ENCODE assay signal across 19 cellular contexts in the genomic region with DNA sequence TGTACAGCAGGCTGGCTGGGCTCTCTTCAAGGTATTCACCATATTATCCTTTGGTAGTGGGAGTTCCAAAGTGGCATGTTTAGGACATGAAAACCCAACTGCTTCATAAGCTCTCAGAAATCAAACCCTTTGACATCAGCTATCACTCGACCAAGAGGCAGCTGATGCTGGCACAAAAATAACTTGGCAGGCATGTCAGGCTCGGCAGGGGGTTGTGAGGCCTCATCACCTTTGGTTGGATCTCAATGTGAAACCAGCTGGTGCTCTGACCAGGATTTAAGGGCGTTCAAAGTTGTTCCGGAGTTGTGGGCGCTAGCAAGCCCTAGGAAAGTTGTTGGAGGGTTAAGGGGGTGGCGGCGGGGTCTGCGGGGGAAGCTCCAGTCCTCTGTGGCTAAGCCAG.
DNase-seq lines count a peak whose midpoint lies in the region; ATAC-seq and TF ChIP-seq lines count a peak whose summit lies in the region.
"Had no signal": no experiment of that assay in that cellular context is flagged by ENCODE, and none has a peak within 500 bp of the region (broad histone marks: within the 10 kb centered on the region; RNA-seq: fewer than 3 reads in every experiment).

No MANE protein-coding gene starts in this region.

- peaks cover 0 to 76% (median 34%) of the 10 kb centered on the region in 12 donors for H3K4me1 ChIP-seq in heart left ventricle
- H3K4me1 ChIP-seq: SJSA1 had no signal

- WGBS in heart left ventricle, 4 donors, result 36 to 50% (median 39%) methylated on average over 8 of the region's 8 CpGs

- peak overlapping the region in 2 of 3 experiments; percentile 4 to 53 for H3K27ac Mint-ChIP-seq in nephron
- H3K27ac Mint-ChIP-seq: B cell; CD4-positive, alpha-beta T cell; HFFc6 had no signal

- H3K27me3 ChIP-seq in heart left ventricle, result no peaks in the 10 kb centered on the region
- H3K27me3 ChIP-seq: SJSA1 had no signal

- H3K36me3 Mint-ChIP-seq in nephron (ENCODE audit: low read depth), result no peaks in the 10 kb centered on the region

- TF ChIP-seq POLR2A in heart left ventricle (IDR thresholded peaks at IDR 0.05), result no peak

- H3K27me3 Mint-ChIP-seq in nephron (ENCODE audit: low read depth), result peaks cover 3% of the 10 kb centered on the region

- H3K4me1 Mint-ChIP-seq in nephron, result peaks cover 73% of the 10 kb centered on the region
- H3K4me1 Mint-ChIP-seq: B cell had no signal

- DNase-seq in DMS 273 (lab: John Stamatoyannopoulos, UW; ENCODE audit: unreplicated experiment) (peak; percentile 80), NCI-H510A treated with DMSO at 0.1 percent for 48 hours (lab: John Stamatoyannopoulos, UW) (peak; percentile 71), heart left ventricle (peak in 4 of 5 donors; percentile 72 to 80 (median 76)), kidney glomerular epithelial cell (lab: John Stamatoyannopoulos, UW) (no peak)
- DNase-seq: CD4-positive, alpha-beta T cell; GF-D8; GOT3; HFFc6; NCI-H1048; NCI-H2029 treated with DMSO at 0.1 percent for 48 hours; NCI-H2227 treated with DMSO at 0.1 percent for 48 hours; NCI-H82; SW 1271 had no signal

- peak overlapping the region in 1 of 12 donors; percentile 7 for H3K4me3 ChIP-seq in heart left ventricle
- H3K4me3 ChIP-seq: K562, SJSA1 had no signal

- no peaks in the 10 kb centered on the region for H3K9me3 Mint-ChIP-seq in nephron
- H3K9me3 Mint-ChIP-seq: CD4-positive, alpha-beta T cell; HFFc6 had no signal

- H3K4me3 Mint-ChIP-seq in nephron, result peak overlapping the region in 2 of 3 experiments; percentile 9 to 47
- H3K4me3 Mint-ChIP-seq: B cell; CD4-positive, alpha-beta T cell; HFFc6 had no signal

- H3K36me3 ChIP-seq in heart left ventricle, result no peaks in the 10 kb centered on the region
- H3K36me3 ChIP-seq: SJSA1 had no signal

- peak overlapping the region in 11 of 12 donors; percentile 70 to 97 (median 84) for H3K27ac ChIP-seq in heart left ventricle
- H3K27ac ChIP-seq: SJSA1 had no signal

- intact Hi-C loops in heart left ventricle (cut with DNase I), result loop anchor here in 7 of 10 donors (2.0 to 10.0 kb wide), 14 partner anchors 65 to 285 kb away; a partner anchor contains a TSS

- ATAC-seq in heart left ventricle (peak; percentile 60 to 77 (median 70)), HG03196 (IDR thresholded peaks at IDR 0.05; ENCODE audit: unreplicated experiment) (no peak), GM18520 (IDR thresholded peaks at IDR 0.05; ENCODE audit: unreplicated experiment) (no peak)
- ATAC-seq: K562 had no signal

- no peaks in the 10 kb centered on the region for H3K9me3 ChIP-seq in heart left ventricle
- H3K9me3 ChIP-seq: SJSA1 had no signal

- no peak for TF ChIP-seq CTCF in heart left ventricle (IDR thresholded peaks at IDR 0.05)
- no peak for TF ChIP-seq CTCF in nephron (IDR thresholded peaks at IDR 0.05; ENCODE audit: unreplicated experiment in 3 of 3)

Comparison
In these comparisons a context has a peak if more than half of its experiments do, and no peak if none do; other contexts are left out.
1. ATAC-seq: peak in heart left ventricle (4 of 4); none in HG03196 (single experiment) and GM18520 (single experiment).